23 cellular contexts compared by ENCODE assay signal in genomic region chr4:836003-836511, GRCh38. TPM values are rescaled to one million over a fixed set of nuclear protein-coding genes. Genes with fewer than 3 reads are reported as not detected.
DNase-seq lines count a peak whose midpoint lies in the region; ATAC-seq and TF ChIP-seq lines count a peak whose summit lies in the region.
"Had no signal": no experiment of that assay in that cellular context is flagged by ENCODE, and none has a peak within 500 bp of the region (broad histone marks: within the 10 kb centered on the region; RNA-seq: fewer than 3 reads in every experiment).

No MANE protein-coding gene starts in this region.

- intact Hi-C loops in Right ventricle myocardium inferior (cut with DNase I) (no loop called here), left cardiac atrium (cut with DNase I) (no loop called here), left colon (cut with DNase I, micrococcal nuclease) (no loop called here), spleen (cut with DNase I; ENCODE audit: low total_unique reads) (no loop called here)

- H3K27me3 ChIP-seq in RWPE2 (ENCODE audit: insufficient read depth, poor library complexity, severe bottlenecking) (no peaks in the 10 kb centered on the region), spleen (replicated peaks in 1 of 7) (peaks cover 0 to 16% (median 0%) of the 10 kb centered on the region in 7 donors)
- H3K27me3 ChIP-seq: SJSA1 had no signal

- WGBS in spleen, 5 donors: 91 to 96% (median 94%) methylated on average over 30 to 32 of the region's 32 CpGs

- no peaks in the 10 kb centered on the region for H3K4me1 ChIP-seq in RWPE2 (ENCODE audit: insufficient read depth, poor library complexity, severe bottlenecking)
- peaks cover 0 to 23% (median 8%) of the 10 kb centered on the region in 6 donors for H3K4me1 ChIP-seq in spleen
- H3K4me1 ChIP-seq: SJSA1 had no signal

- no peak overlapping the region for H3K4me3 Mint-ChIP-seq in immature natural killer cell
- H3K4me3 Mint-ChIP-seq: CD8-positive, alpha-beta T cell had no signal

- H3K36me3 ChIP-seq in RWPE2 (ENCODE audit: low read depth) (no peaks in the 10 kb centered on the region), spleen (no peaks in the 10 kb centered on the region)
- H3K36me3 ChIP-seq: SJSA1 had no signal

- H3K4me3 ChIP-seq in RWPE2 (ENCODE audit: severe bottlenecking) (no peak overlapping the region), spleen (no peak overlapping the region)
- H3K4me3 ChIP-seq: GM23248, PC-9, SJSA1 had no signal

- no peak overlapping the region for H3K27ac Mint-ChIP-seq in immature natural killer cell
- H3K27ac Mint-ChIP-seq: CD8-positive, alpha-beta T cell had no signal

- peaks cover 0 to 6% (median 0%) of the 10 kb centered on the region in 3 donors for H3K27me3 Mint-ChIP-seq in immature natural killer cell (ENCODE audit: low read depth in 3 of 3)

- DNase-seq in Right ventricle myocardium inferior (ENCODE audit: missing footprints): peak; percentile 52
- DNase-seq in left cardiac atrium: no peak
- peak; percentile 45 for DNase-seq in RWPE2 (ENCODE audit: low spot score)
- no peak for DNase-seq in left colon
- peak; percentile 63 for DNase-seq in spleen
- no peak for DNase-seq in immature natural killer cell
- no peak for DNase-seq in stimulated activated CD4-positive, alpha-beta T cell treated with anti-CD3 and anti-CD28 coated beads, Interleukin-2, amount 100 ng/mL, for 48 hours
- DNase-seq: AML-193; C1 segment of cervical spinal cord; CD8-positive, alpha-beta T cell; GM23248; HCEC 1CT; KG1; NCI-H2029 treated with DMSO at 0.1 percent for 48 hours; NCI-H226; NCI-H748 treated with DMSO at 0.1 percent for 48 hours had no signal

- no peak for TF ChIP-seq CTCF in RWPE2 (IDR thresholded peaks at IDR 0.05; ENCODE audit: poor library complexity, severe bottlenecking)
- no peak for TF ChIP-seq CTCF in spleen (IDR thresholded peaks at IDR 0.05 in 8 of 11, conservative IDR thresholded peaks at IDR 0.05 in 3 of 11)

- H3K9me3 Mint-ChIP-seq in immature natural killer cell: peaks cover 0 to 8% (median 0%) of the 10 kb centered on the region in 6 donors

- no peak for TF ChIP-seq POLR2A in spleen (IDR thresholded peaks at IDR 0.05)

- peaks cover 10 to 16% of the 10 kb centered on the region in 2 donors for H3K4me1 Mint-ChIP-seq in immature natural killer cell

- no peak overlapping the region for H3K27ac ChIP-seq in RWPE2 (ENCODE audit: poor library complexity, severe bottlenecking)
- no peak overlapping the region for H3K27ac ChIP-seq in spleen
- H3K27ac ChIP-seq: 22Rv1, GM23248, HL-60, PC-9, RWPE1, SJSA1 had no signal

- ATAC-seq in Right ventricle myocardium inferior (no peak), left cardiac atrium (no peak), RWPE2 (ENCODE audit: low read depth) (no peak), left colon (peak; percentile 7), HG03095 (IDR thresholded peaks at IDR 0.05; ENCODE audit: unreplicated experiment) (no peak)
- ATAC-seq: CD8-positive, alpha-beta T cell had no signal

- H3K9me3 ChIP-seq in RWPE2 (ENCODE audit: severe bottlenecking) (peaks cover 5% of the 10 kb centered on the region), spleen (peaks cover 5 to 58% (median 41%) of the 10 kb centered on the region in 8 donors)
- H3K9me3 ChIP-seq: SJSA1 had no signal

- H3K36me3 Mint-ChIP-seq in immature natural killer cell: peaks cover 0 to 10% (median 0%) of the 10 kb centered on the region in 3 donors
- H3K36me3 Mint-ChIP-seq: CD8-positive, alpha-beta T cell had no signal

RNA-seq across cellular contexts. Expression of gene CPLX1, which starts 10.1 kb away (rescaled TPM):
- total RNA-seq in Right ventricle myocardium inferior: 3.1 TPM
- 1 to 10 TPM; 5.6 to 9.4 TPM for total RNA-seq in left cardiac atrium
- total RNA-seq in left colon: 1 to 10 TPM; 2.7 to 3.5 TPM
- total RNA-seq in spleen: 10 to 100 TPM in 4 of 7 donors, 1 to 10 TPM in 3; 1.3 to 20.7 (median 12.4) TPM
- polyA plus RNA-seq in spleen: 10 to 100 TPM in 2 of 3 donors, 1 to 10 TPM in 1; 5.1 to 12.3 (median 10.7) TPM
- polyA plus RNA-seq in immature natural killer cell: not detected
- total RNA-seq: GM23248, SJSA1 had no signal
- polyA plus RNA-seq: AG04450, GM23248 had no signal

Comparison
In these comparisons a context has a peak if more than half of its experiments do, and no peak if none do; other contexts are left out.
1. DNase-seq: peak in Right ventricle myocardium inferior (single experiment), RWPE2 (single experiment) and spleen (single experiment); none in left cardiac atrium (single experiment), left colon (0 of 2), immature natural killer cell (0 of 3) and stimulated activated CD4-positive, alpha-beta T cell treated with anti-CD3 and anti-CD28 coated beads, Interleukin-2, amount 100 ng/mL, for 48 hours (0 of 2).